Comparison of ENCODE assay signal across 23 cellular contexts in genomic region chr19:47027586-47028371, GRCh38. TPM values are rescaled to one million over a fixed set of nuclear protein-coding genes. Genes with fewer than 3 reads are reported as not detected.
"Had no signal": no experiment of that assay in that cellular context is flagged by ENCODE, and none has a peak within 500 bp of the region (broad histone marks: within the 10 kb centered on the region; RNA-seq: fewer than 3 reads in every experiment).

No MANE protein-coding gene starts in this region.

- ATAC-seq: activated CD8-positive, alpha-beta T cell treated with anti-CD3 and anti-CD28 coated beads, Interleukin-2, amount 10 ng/mL, durations not matched to agents 7 days and 5 days; right cardiac atrium had no signal

- H3K4me3 Mint-ChIP-seq: activated B cell treated with CpG ODN at 0.5 μM for 24 hours; activated CD8-positive, alpha-beta T cell treated with anti-CD3 and anti-CD28 coated beads, Interleukin-2, amount 10 ng/mL, durations not matched to agents 7 days and 5 days; naive B cell; stimulated activated naive CD8-positive, alpha-beta T cell treated with anti-CD3 and anti-CD28 coated beads, Interleukin-15, Interleukin-2, amounts not matched to agents 100 ng/mL and 50 ng/mL, for 24 hours; type B pancreatic cell had no signal

- H3K4me3 ChIP-seq: breast epithelium, prostate gland, skin epidermis had no signal

- H3K9me3 Mint-ChIP-seq: stimulated activated naive CD8-positive, alpha-beta T cell treated with anti-CD3 and anti-CD28 coated beads, Interleukin-15, Interleukin-2, amounts not matched to agents 100 ng/mL and 50 ng/mL, for 24 hours; type B pancreatic cell had no signal

- H3K27ac ChIP-seq: breast epithelium, epithelial cell of prostate, prostate gland, skin epidermis had no signal

- H3K9me3 ChIP-seq: prostate gland had no signal

- H3K4me1 ChIP-seq: breast epithelium, prostate gland had no signal

- H3K36me3 ChIP-seq: breast epithelium, prostate gland had no signal

- H3K27ac Mint-ChIP-seq: activated B cell treated with CpG ODN at 0.5 μM for 24 hours; activated CD8-positive, alpha-beta T cell treated with anti-CD3 and anti-CD28 coated beads, Interleukin-2, amount 10 ng/mL, durations not matched to agents 7 days and 5 days; naive B cell; stimulated activated naive CD8-positive, alpha-beta T cell treated with anti-CD3 and anti-CD28 coated beads, Interleukin-15, Interleukin-2, amounts not matched to agents 100 ng/mL and 50 ng/mL, for 24 hours; type B pancreatic cell had no signal

- DNase-seq: activated B cell treated with CpG ODN at 0.5 μM for 24 hours; activated CD4-positive, alpha-beta T cell treated with anti-CD3 and anti-CD28 coated beads for 48 hours; activated CD8-positive, alpha-beta memory T cell treated with anti-CD3 and anti-CD28 coated beads, Interleukin-2, amount 50 U/mL, for 4 hours; activated CD8-positive, alpha-beta T cell treated with anti-CD3 and anti-CD28 coated beads, Interleukin-2, amount 10 ng/mL, durations not matched to agents 7 days and 5 days; activated T-cell treated with anti-CD3 and anti-CD28 coated beads, Interleukin-2, amount 50 U/mL, for 48 hours; anterior cingulate cortex; cerebellar nuclear complex; effector memory CD4-positive, alpha-beta T cell; foreskin melanocyte; naive B cell; nucleus accumbens; stimulated activated CD4-positive, alpha-beta T cell treated with anti-CD3 and anti-CD28 coated beads, Interleukin-15, amount 100 ng/mL, for 24 hours; stimulated activated CD4-positive, alpha-beta T cell treated with anti-CD3 and anti-CD28 coated beads, Interleukin-4, amount 100 ng/mL, for 4 hours; T-helper 2 cell had no signal

- FAIRE-seq: TTC549 had no signal

- H3K36me3 Mint-ChIP-seq: naive B cell, type B pancreatic cell had no signal

RNA-seq across cellular contexts. Expression of gene NPAS1, which starts 8.1 kb away (rescaled TPM):
- total RNA-seq: activated CD8-positive, alpha-beta T cell treated with anti-CD3 and anti-CD28 coated beads, Interleukin-2, amount 10 ng/mL, durations not matched to agents 7 days and 5 days; lung microvascular endothelial cell had no signal
